ENCODE assay signal across 15 cellular contexts in the genomic region with DNA sequence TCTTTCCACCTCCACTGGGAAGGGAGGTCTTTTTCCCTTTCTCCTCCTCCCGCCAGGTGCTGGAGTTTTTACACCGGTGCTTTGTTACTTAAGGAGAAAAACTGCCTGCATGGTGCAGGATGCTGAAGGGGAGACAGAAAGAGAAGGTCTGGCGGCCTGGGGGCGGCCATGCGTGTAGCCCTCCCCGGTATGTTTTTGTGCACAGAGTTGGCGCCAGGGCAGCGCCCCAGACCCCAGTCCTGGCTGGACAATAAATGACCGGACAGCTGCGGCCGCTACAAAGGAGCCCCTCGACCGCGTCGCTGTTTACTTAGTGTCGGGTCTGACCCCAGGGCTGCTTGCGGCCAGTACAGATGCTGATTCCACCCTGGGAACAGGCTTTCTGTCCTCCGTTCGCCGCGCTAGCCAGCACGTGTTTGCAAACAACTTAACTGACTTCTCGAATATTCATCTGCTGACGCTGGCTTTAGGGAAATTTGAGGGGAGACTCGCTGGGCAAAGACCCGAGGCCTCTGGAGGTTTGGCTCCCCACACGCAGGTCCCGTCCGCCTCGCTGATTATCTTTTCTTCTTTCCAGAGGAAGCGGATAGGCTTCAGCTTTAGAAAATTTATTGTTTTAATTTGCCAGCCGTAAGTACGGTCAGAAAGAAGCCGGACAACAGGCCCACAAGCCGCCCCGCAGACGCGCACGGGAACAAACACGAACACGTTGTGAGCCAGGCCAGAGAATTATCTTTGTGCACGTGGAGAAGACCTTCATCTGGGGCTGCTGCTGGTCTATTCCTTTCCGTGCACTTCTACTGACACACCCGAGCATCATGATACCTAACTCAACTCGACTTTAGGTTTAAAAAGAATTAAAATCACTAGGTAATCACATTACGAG. TPM values are rescaled to one million over a fixed set of nuclear protein-coding genes. Genes with fewer than 3 reads are reported as not detected.
DNase-seq lines count a peak whose midpoint lies in the region; ATAC-seq and TF ChIP-seq lines count a peak whose summit lies in the region.
"Had no signal": no experiment of that assay in that cellular context is flagged by ENCODE, and none has a peak within 500 bp of the region (broad histone marks: within the 10 kb centered on the region; RNA-seq: fewer than 3 reads in every experiment).

No MANE protein-coding gene starts in this region.

- H3K36me3 ChIP-seq in GM23338 (ENCODE audit: insufficient read depth) = no peaks in the 10 kb centered on the region

- H4K20me1 ChIP-seq in GM23338 (replicated peaks; ENCODE audit: insufficient read depth) = no peaks in the 10 kb centered on the region

- no peak overlapping the region for H3K27ac Mint-ChIP-seq in GM23338
- no peak overlapping the region for H3K27ac Mint-ChIP-seq in WTC11
- H3K27ac Mint-ChIP-seq in glutamatergic neuron (ENCODE audit: unreplicated experiment) = no peak overlapping the region
- no peak overlapping the region for H3K27ac Mint-ChIP-seq in neural crest cell (ENCODE audit: unreplicated experiment)
- H3K27ac Mint-ChIP-seq in natural killer cell = no peak overlapping the region

- H3K27me3 Mint-ChIP-seq in GM23338 (ENCODE audit: insufficient read depth, low read depth, poor library complexity) (peaks cover 85% of the 10 kb centered on the region), WTC11 (ENCODE audit: low read depth) (peaks cover 95% of the 10 kb centered on the region), glutamatergic neuron (ENCODE audit: unreplicated experiment) (peaks cover 51% of the 10 kb centered on the region), neural crest cell (ENCODE audit: low read depth) (peaks cover 98% of the 10 kb centered on the region), natural killer cell (ENCODE audit: low read depth in 2 of 2) (peaks cover 45 to 51% of the 10 kb centered on the region in 2 donors)

- H3K9me2 ChIP-seq in GM23338 (ENCODE audit: insufficient read depth) = no peaks in the 10 kb centered on the region

- intact Hi-C loops in natural killer cell (cut with micrococcal nuclease) = no loop called here

- H2AFZ ChIP-seq in GM23338 = no peak overlapping the region

- DNase-seq in GM23338 (ENCODE audit: low spot score) (peak; percentile 64), WTC11 (ENCODE audit: low spot score) (peak; percentile 49), glutamatergic neuron (peak; percentile 48), neural crest cell (ENCODE audit: low read depth, low spot score) (no peak), hippocampal formation (lab: John Stamatoyannopoulos, UW) (no peak), natural killer cell (no peak), DMS 273 (lab: John Stamatoyannopoulos, UW; ENCODE audit: unreplicated experiment) (no peak)
- DNase-seq: AML-193, KBM-7, NCI-H1092 treated with DMSO at 0.1 percent for 48 hours, NCI-H187, NCI-H446, NCI-H774 had no signal

- H3K4me3 Mint-ChIP-seq in GM23338 (peak overlapping the region; percentile 36), WTC11 (peak overlapping the region; percentile 49), glutamatergic neuron (ENCODE audit: unreplicated experiment) (peak overlapping the region; percentile 56), neural crest cell (peak overlapping the region; percentile 23), natural killer cell (no peak overlapping the region)

- H3K4me1 ChIP-seq in GM23338 (ENCODE audit: insufficient read depth) = peaks cover 69% of the 10 kb centered on the region

- ATAC-seq in GM23338 (peak; percentile 26), WTC11 (peak; percentile 11), GM18519 (IDR thresholded peaks at IDR 0.05; ENCODE audit: low FRiP score, unreplicated experiment) (no peak), natural killer cell (no peak)

- H3K9me3 Mint-ChIP-seq in GM23338 = no peaks in the 10 kb centered on the region; the same call in 2 of the 3 replicates
- no peaks in the 10 kb centered on the region for H3K9me3 Mint-ChIP-seq in WTC11
- peaks cover 16% of the 10 kb centered on the region for H3K9me3 Mint-ChIP-seq in glutamatergic neuron (ENCODE audit: unreplicated experiment)
- no peaks in the 10 kb centered on the region for H3K9me3 Mint-ChIP-seq in neural crest cell
- H3K9me3 Mint-ChIP-seq in natural killer cell = peaks cover under 1 to 8% of the 10 kb centered on the region in 2 donors

- no peaks in the 10 kb centered on the region for H3K79me2 ChIP-seq in GM23338 (replicated peaks; ENCODE audit: insufficient read depth)

- peaks cover 26% of the 10 kb centered on the region; the same call in 1 of the 2 replicates for H3F3A ChIP-seq in GM23338 (replicated peaks; ENCODE audit: low read depth)

- H3K4me3 ChIP-seq in GM23338 = peak overlapping the region; percentile 51

- POLR2A ChIA-PET in WTC11 (lab: Charles Lee) = interaction anchor here (1.7 kb wide), 1 partner anchor 13 kb away, joined by 3 read pairs; no protein-coding TSS in a partner anchor

- CTCF ChIA-PET in WTC11 (lab: Charles Lee) = interaction anchor here (0.8 to 2.8 kb wide), 6 partner anchors 8 to 51 kb away, joined by 3 to 70 read pairs (median 4); no protein-coding TSS in a partner anchor

- no peak for TF ChIP-seq CTCF in GM23338 (conservative IDR thresholded peaks at IDR 0.05; ENCODE audit: low read depth in 2 of 2)
- TF ChIP-seq CTCF in WTC11 (IDR thresholded peaks at IDR 0.05) = no peak
- TF ChIP-seq CTCF in glutamatergic neuron (IDR thresholded peaks at IDR 0.05; ENCODE audit: partially characterized antibody, unreplicated experiment) = no peak
- no peak for TF ChIP-seq CTCF in neural crest cell (conservative IDR thresholded peaks at IDR 0.05)
- no peak for TF ChIP-seq CTCF in natural killer cell (IDR thresholded peaks at IDR 0.05)

- H3K27me3 ChIP-seq in GM23338 (ENCODE audit: insufficient read depth) = peaks cover 100% of the 10 kb centered on the region

- H3K4me1 Mint-ChIP-seq in GM23338 (peaks cover 62% of the 10 kb centered on the region), WTC11 (peaks cover 68% of the 10 kb centered on the region), glutamatergic neuron (ENCODE audit: low read depth, unreplicated experiment) (peaks cover 15% of the 10 kb centered on the region), neural crest cell (peaks cover 53% of the 10 kb centered on the region), natural killer cell (no peaks in the 10 kb centered on the region)

- H3K36me3 Mint-ChIP-seq in GM23338 (ENCODE audit: low read depth) (no peaks in the 10 kb centered on the region), WTC11 (no peaks in the 10 kb centered on the region), glutamatergic neuron (ENCODE audit: unreplicated experiment) (no peaks in the 10 kb centered on the region), neural crest cell (ENCODE audit: low read depth) (peaks cover 2% of the 10 kb centered on the region), natural killer cell (peaks cover 23% of the 10 kb centered on the region)

- H3K4me2 ChIP-seq in GM23338 = peak overlapping the region; percentile 77

- no peak overlapping the region for H3K27ac ChIP-seq in GM23338 (ENCODE audit: low read depth)

TF ChIP-seq in GM23338, 12 proteins besides CTCF, POLR2A, EP300 and RAD21 (continues in another document):
- peak; percentile 87 for TF ChIP-seq EZH2 (IDR thresholded peaks at IDR 0.05; ENCODE audit: low read depth, unreplicated experiment)

TF ChIP-seq in WTC11, 78 proteins besides CTCF, POLR2A, EP300 and RAD21:
- TF ChIP-seq ESRRA (CRISPR knock-in tag; IDR thresholded peaks at IDR 0.05; ENCODE audit: borderline replicate concordance) (0 out of 2 replicates have a peak, but pooled peaks have one; percentile 24), NR3C1 (CRISPR knock-in tag; conservative IDR thresholded peaks at IDR 0.05; ENCODE audit: low read depth) (no peak), FOXK1 (CRISPR knock-in tag; IDR thresholded peaks at IDR 0.05) (peak; percentile 64; the same call in 1 of the 2 replicates), TEAD1 (CRISPR knock-in tag; IDR thresholded peaks at IDR 0.05) (peak; percentile 49; the same call in 1 of the 2 replicates), ETV6 (CRISPR knock-in tag; IDR thresholded peaks at IDR 0.05) (0 out of 2 replicates have a peak, but pooled peaks have one; percentile 48), ZNF121 (CRISPR knock-in tag; IDR thresholded peaks at IDR 0.05) (peak; percentile 47; the same call in 1 of the 2 replicates), NFE2L1 (CRISPR knock-in tag; IDR thresholded peaks at IDR 0.05) (0 out of 2 replicates have a peak, but pooled peaks have one; percentile 50), NR2C2 (CRISPR knock-in tag; IDR thresholded peaks at IDR 0.05) (no peak), SMAD4 (CRISPR knock-in tag; IDR thresholded peaks at IDR 0.05) (no peak), ZNF396 (CRISPR knock-in tag; IDR thresholded peaks at IDR 0.05; ENCODE audit: borderline replicate concordance) (no peak), CREM (CRISPR knock-in tag; IDR thresholded peaks at IDR 0.05) (0 out of 2 replicates have a peak, but pooled peaks have one; percentile 36), ZNF138 (CRISPR knock-in tag; conservative IDR thresholded peaks at IDR 0.05) (no peak), HMGA2 (CRISPR knock-in tag; IDR thresholded peaks at IDR 0.05) (no peak)
- TF ChIP-seq, protein P1, sequence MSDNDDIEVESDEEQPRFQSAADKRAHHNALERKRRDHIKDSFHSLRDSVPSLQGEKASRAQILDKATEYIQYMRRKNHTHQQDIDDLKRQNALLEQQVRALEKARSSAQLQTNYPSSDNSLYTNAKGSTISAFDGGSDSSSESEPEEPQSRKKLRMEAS (CRISPR knock-in tag; IDR thresholded peaks at IDR 0.05) = peak; percentile 75

RNA-seq across cellular contexts. Expression of a gene that starts 46.9 kb away (rescaled TPM):
- not detected in 2 replicates for total RNA-seq in GM23338 (2014; rRNA removed; shearing (Covaris generic))
- polyA plus RNA-seq in GM23338 (2016; fragmentation: Nextera tagmentation; extraction: Ambion mirVana) = 0.12 TPM in 1 of 2 replicates, not detected in the other
- total RNA-seq in WTC11 (2021) (1.9 to 3.5 TPM (median 2.5 TPM) in 3 replicates), glutamatergic neuron (ENCODE audit: unreplicated experiment) (not detected), neural crest cell (4.5 and 6.1 TPM in 2 replicates), natural killer cell (not detected)
- total RNA-seq: HT1080 had no signal

RNA-seq across cellular contexts. Expression of a gene that starts 49.7 kb away (rescaled TPM):
- total RNA-seq in GM23338 (2014; rRNA removed; shearing (Covaris generic)) = 0.19 and 0.21 TPM in 2 replicates
- polyA plus RNA-seq in GM23338 (2016; fragmentation: Nextera tagmentation; extraction: Ambion mirVana) = 0.95 and 1.4 TPM in 2 replicates
- total RNA-seq in WTC11 (2021) (30.3 to 59.7 TPM (median 34.7 TPM) in 3 replicates), glutamatergic neuron (ENCODE audit: unreplicated experiment) (not detected), neural crest cell (54.3 and 64.5 TPM in 2 replicates), natural killer cell (not detected)
- total RNA-seq: HT1080 had no signal

Comparison
In these comparisons a context has a peak if more than half of its experiments do, and no peak if none do; other contexts are left out.
1. ATAC-seq: peak in GM23338 (single experiment) and WTC11 (single experiment); none in GM18519 (single experiment) and natural killer cell (0 of 3).
2. DNase-seq: peak in GM23338 (single experiment), WTC11 (single experiment) and glutamatergic neuron (single experiment); none in neural crest cell (single experiment), hippocampal formation (0 of 2), natural killer cell (single experiment) and DMS 273 (single experiment).
3. RNA of a gene that starts 49.7 kb away (total RNA-seq): 30.3 to 59.7 TPM in WTC11 and 54.3 to 64.5 TPM in neural crest cell; 0.19 to 0.21 TPM in GM23338, not detected in glutamatergic neuron (single experiment) and not detected in natural killer cell; every median in the first group is over 10 times any median in the second.